18 cellular contexts compared by ENCODE assay signal in genomic region chr12:11726659-11727058, GRCh38.
DNase-seq lines count a peak whose midpoint lies in the region; ATAC-seq and TF ChIP-seq lines count a peak whose summit lies in the region.
"Had no signal": no experiment of that assay in that cellular context is flagged by ENCODE, and none has a peak within 500 bp of the region (broad histone marks: within the 10 kb centered on the region; RNA-seq: fewer than 3 reads in every experiment).

No MANE protein-coding gene starts in this region.

- no peak overlapping the region for H3K4me2 ChIP-seq in neural progenitor cell

- H2AFZ ChIP-seq in neural progenitor cell (replicated peaks): no peak overlapping the region

- H3F3A ChIP-seq in neural progenitor cell (ENCODE audit: low read depth): no peaks in the 10 kb centered on the region

- 76 to 84% (median 81%) methylated on average over 3 of the region's 3 CpGs for WGBS in stomach, 5 donors

- intact Hi-C loops in stomach (cut with DNase I; ENCODE audit: low total_unique reads): no loop called here

- no peaks in the 10 kb centered on the region for H3K79me2 ChIP-seq in neural progenitor cell (ENCODE audit: low read depth)

- H3K4me3 ChIP-seq in stomach (no peak overlapping the region), neural progenitor cell (no peak overlapping the region), MG63 (no peak overlapping the region)
- H3K4me3 ChIP-seq: ovary, vagina had no signal

- no peaks in the 10 kb centered on the region for H4K20me1 ChIP-seq in neural progenitor cell (ENCODE audit: low read depth)

- H3K27ac ChIP-seq in KOPT-K1 (ENCODE audit: low read depth, low read length, poor library complexity, severe bottlenecking) (peak overlapping the region; percentile 35), stomach (peak overlapping the region in 2 of 5 donors; percentile 77 to 92), neural progenitor cell (no peak overlapping the region)
- H3K27ac ChIP-seq: ovary, vagina had no signal

- no peak overlapping the region for H3K9ac ChIP-seq in neural progenitor cell

- H3K4me1 Mint-ChIP-seq in activated T-cell treated with anti-CD3 and anti-CD28 coated beads, Interleukin-2, amount 50 U/mL, for 4 hours (ENCODE audit: low read depth): peaks cover 75% of the 10 kb centered on the region
- H3K4me1 Mint-ChIP-seq in central memory CD8-positive, alpha-beta T cell: peaks cover 55% of the 10 kb centered on the region
- peaks cover 63 to 96% of the 10 kb centered on the region in 2 donors for H3K4me1 Mint-ChIP-seq in stimulated activated naive B cell treated with anti-CD40 and anti-IgM and Interleukin-4, amounts not matched to agents 10 μg/mL and 1 μg/mL and 100 μg/mL, for 72 hours
- H3K4me1 Mint-ChIP-seq in neural progenitor cell: peaks cover 30% of the 10 kb centered on the region

- no peak for TF ChIP-seq CTCF in stomach (IDR thresholded peaks at IDR 0.05)
- TF ChIP-seq CTCF in neural progenitor cell (IDR thresholded peaks at IDR 0.05): no peak

- H3K4me1 ChIP-seq in stomach: peaks cover 65 to 97% (median 82%) of the 10 kb centered on the region in 4 donors
- peaks cover 16% of the 10 kb centered on the region for H3K4me1 ChIP-seq in neural progenitor cell

- peaks cover 4% of the 10 kb centered on the region for H3K9me3 Mint-ChIP-seq in activated T-cell treated with anti-CD3 and anti-CD28 coated beads, Interleukin-2, amount 50 U/mL, for 4 hours
- H3K9me3 Mint-ChIP-seq in central memory CD8-positive, alpha-beta T cell: no peaks in the 10 kb centered on the region
- peaks cover 5 to 7% of the 10 kb centered on the region in 2 donors for H3K9me3 Mint-ChIP-seq in stimulated activated naive B cell treated with anti-CD40 and anti-IgM and Interleukin-4, amounts not matched to agents 10 μg/mL and 1 μg/mL and 100 μg/mL, for 72 hours
- peaks cover 2% of the 10 kb centered on the region for H3K9me3 Mint-ChIP-seq in neural progenitor cell
- H3K9me3 Mint-ChIP-seq: brain; stimulated activated effector memory CD8-positive, alpha-beta T cell treated with anti-CD3 and anti-CD28 coated beads, Interleukin-12 subunit alpha, Interleukin-12 subunit beta, amount 100 ng/mL, for 72 hours had no signal

- H3K27ac Mint-ChIP-seq in central memory CD8-positive, alpha-beta T cell (ENCODE audit: low read depth): peak overlapping the region; percentile 22
- peak overlapping the region; percentile 75 for H3K27ac Mint-ChIP-seq in stimulated activated naive B cell treated with anti-CD40 and anti-IgM and Interleukin-4, amounts not matched to agents 10 μg/mL and 1 μg/mL and 100 μg/mL, for 72 hours
- no peak overlapping the region for H3K27ac Mint-ChIP-seq in neural progenitor cell

- no peak for DNase-seq in activated T-cell treated with anti-CD3 and anti-CD28 coated beads, Interleukin-2, amount 50 U/mL, for 4 hours
- no peak for DNase-seq in activated T-cell treated with anti-CD3 and anti-CD28 coated beads for 4 hours
- no peak for DNase-seq in central memory CD8-positive, alpha-beta T cell (ENCODE audit: low spot score in 2 of 2)
- no peak for DNase-seq in stimulated activated naive B cell treated with anti-CD40 and anti-IgM and Interleukin-4, amounts not matched to agents 10 μg/mL and 1 μg/mL and 100 μg/mL, for 72 hours
- DNase-seq in stomach: no peak
- DNase-seq in neural progenitor cell (ENCODE audit: low spot score): no peak
- DNase-seq in MG63: no peak
- DNase-seq: ACHN; activated CD4-positive, alpha-beta T cell treated with anti-CD3 and anti-CD28 coated beads for 1 hour; Caco-2; kidney; NCI-H2171 treated with DMSO at 0.1 percent for 48 hours; ovary; RPMI8226 had no signal

- peaks cover 4% of the 10 kb centered on the region for H3K9me3 ChIP-seq in KOPT-K1 (ENCODE audit: insufficient read depth, low read length, poor library complexity, severe bottlenecking)
- no peaks in the 10 kb centered on the region for H3K9me3 ChIP-seq in stomach
- H3K9me3 ChIP-seq in neural progenitor cell (ENCODE audit: low read depth): no peaks in the 10 kb centered on the region
- no peaks in the 10 kb centered on the region for H3K9me3 ChIP-seq in MG63
- H3K9me3 ChIP-seq: Caco-2, ovary, vagina had no signal

- peak; percentile 15 to 21 for ATAC-seq in activated T-cell treated with anti-CD3 and anti-CD28 coated beads, Interleukin-2, amount 50 U/mL, for 4 hours
- ATAC-seq in central memory CD8-positive, alpha-beta T cell (replicated peaks; ENCODE audit: extremely low read depth, poor library complexity, severe bottlenecking): no peak
- no peak for ATAC-seq in stimulated activated naive B cell treated with anti-CD40 and anti-IgM and Interleukin-4, amounts not matched to agents 10 μg/mL and 1 μg/mL and 100 μg/mL, for 72 hours (replicated peaks)

- H3K27me3 Mint-ChIP-seq in activated T-cell treated with anti-CD3 and anti-CD28 coated beads, Interleukin-2, amount 50 U/mL, for 4 hours (ENCODE audit: low read depth): no peaks in the 10 kb centered on the region
- H3K27me3 Mint-ChIP-seq in central memory CD8-positive, alpha-beta T cell: no peaks in the 10 kb centered on the region
- H3K27me3 Mint-ChIP-seq in stimulated activated naive B cell treated with anti-CD40 and anti-IgM and Interleukin-4, amounts not matched to agents 10 μg/mL and 1 μg/mL and 100 μg/mL, for 72 hours: no peaks in the 10 kb centered on the region
- peaks cover 2% of the 10 kb centered on the region for H3K27me3 Mint-ChIP-seq in neural progenitor cell (ENCODE audit: insufficient read depth, low read depth)

- H3K4me3 Mint-ChIP-seq in activated T-cell treated with anti-CD3 and anti-CD28 coated beads, Interleukin-2, amount 50 U/mL, for 4 hours: peak overlapping the region; percentile 55
- H3K4me3 Mint-ChIP-seq in central memory CD8-positive, alpha-beta T cell: no peak overlapping the region
- peak overlapping the region in 1 of 2 donors; percentile 42 for H3K4me3 Mint-ChIP-seq in stimulated activated naive B cell treated with anti-CD40 and anti-IgM and Interleukin-4, amounts not matched to agents 10 μg/mL and 1 μg/mL and 100 μg/mL, for 72 hours
- no peak overlapping the region for H3K4me3 Mint-ChIP-seq in neural progenitor cell
- H3K4me3 Mint-ChIP-seq: brain; stimulated activated effector memory CD8-positive, alpha-beta T cell treated with anti-CD3 and anti-CD28 coated beads, Interleukin-12 subunit alpha, Interleukin-12 subunit beta, amount 100 ng/mL, for 72 hours had no signal

- H3K36me3 ChIP-seq in KOPT-K1 (ENCODE audit: insufficient read depth, low read length) (no peaks in the 10 kb centered on the region), stomach (no peaks in the 10 kb centered on the region), neural progenitor cell (no peaks in the 10 kb centered on the region), MG63 (no peaks in the 10 kb centered on the region)
- H3K36me3 ChIP-seq: ovary, vagina had no signal

- no peak for TF ChIP-seq POLR2A in stomach (IDR thresholded peaks at IDR 0.05)

- no peak for TF ChIP-seq EP300 in stomach (IDR thresholded peaks at IDR 0.05)

- peaks cover 9% of the 10 kb centered on the region for H3K36me3 Mint-ChIP-seq in activated T-cell treated with anti-CD3 and anti-CD28 coated beads, Interleukin-2, amount 50 U/mL, for 4 hours (ENCODE audit: insufficient read depth)
- H3K36me3 Mint-ChIP-seq in central memory CD8-positive, alpha-beta T cell (ENCODE audit: insufficient read depth): no peaks in the 10 kb centered on the region
- H3K36me3 Mint-ChIP-seq in stimulated activated naive B cell treated with anti-CD40 and anti-IgM and Interleukin-4, amounts not matched to agents 10 μg/mL and 1 μg/mL and 100 μg/mL, for 72 hours: peaks cover 21 to 34% of the 10 kb centered on the region in 2 donors
- peaks cover 9% of the 10 kb centered on the region for H3K36me3 Mint-ChIP-seq in neural progenitor cell
- H3K36me3 Mint-ChIP-seq: brain had no signal

- H3K27me3 ChIP-seq in stomach: no peaks in the 10 kb centered on the region
- H3K27me3 ChIP-seq in neural progenitor cell: no peaks in the 10 kb centered on the region
- no peaks in the 10 kb centered on the region for H3K27me3 ChIP-seq in MG63
- H3K27me3 ChIP-seq: ovary, vagina had no signal

Comparison
In these comparisons a context has a peak if more than half of its experiments do, and no peak if none do; other contexts are left out.
1. ATAC-seq: peak in activated T-cell treated with anti-CD3 and anti-CD28 coated beads, Interleukin-2, amount 50 U/mL, for 4 hours (2 of 2); none in central memory CD8-positive, alpha-beta T cell (single experiment) and stimulated activated naive B cell treated with anti-CD40 and anti-IgM and Interleukin-4, amounts not matched to agents 10 μg/mL and 1 μg/mL and 100 μg/mL, for 72 hours (0 of 2).